Comparison of ENCODE assay signal across 1 cellular context in the genomic region with DNA sequence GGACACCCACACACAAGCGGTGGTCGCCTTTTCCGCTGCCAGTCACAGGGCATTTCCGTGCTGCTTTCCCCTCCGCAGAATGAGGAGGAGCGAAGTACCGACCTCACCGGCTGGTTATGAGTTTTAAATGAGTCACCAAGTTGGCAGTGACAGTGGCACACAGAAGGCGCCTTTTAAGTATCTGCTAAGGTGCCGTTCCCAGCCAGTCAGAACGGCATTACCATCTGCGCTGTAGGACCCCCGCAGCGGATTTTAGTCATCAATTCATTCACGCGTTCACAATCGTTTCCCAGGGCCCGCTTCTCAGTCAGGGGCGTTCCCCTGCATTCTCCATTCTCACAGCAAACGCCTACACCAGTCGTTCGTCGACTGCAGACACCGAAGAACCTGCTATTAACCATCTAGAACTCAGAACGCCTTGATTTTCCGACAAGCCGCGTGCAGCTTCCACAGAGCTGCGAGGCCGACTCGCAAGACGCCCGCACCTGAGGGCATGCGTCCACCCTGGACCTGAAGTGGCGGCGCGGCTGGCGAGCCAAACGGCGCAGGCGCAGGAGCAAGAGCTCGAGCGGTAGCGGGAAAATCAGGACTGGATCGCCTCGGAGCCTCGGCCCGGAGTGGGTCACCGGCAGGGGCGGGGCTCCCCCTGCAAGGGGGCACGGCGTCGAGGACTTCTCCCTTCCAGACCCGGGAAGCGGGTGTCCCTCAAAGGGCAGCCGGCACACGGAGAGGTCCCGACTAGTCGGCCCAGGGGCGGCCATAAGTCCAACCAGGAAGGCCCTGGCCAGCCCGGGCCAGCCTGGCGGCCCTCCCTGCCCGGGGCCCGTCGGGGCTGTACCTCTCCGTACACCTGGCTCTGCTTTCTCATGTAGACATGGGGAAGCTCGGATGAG.
TF ChIP-seq lines count a peak whose summit lies in the region.

No MANE protein-coding gene starts in this region.

TF ChIP-seq in HEK293, 187 proteins besides CTCF, POLR2A, EP300 and RAD21 (continued from another document and continues in another):
- TF ChIP-seq, protein P1, sequence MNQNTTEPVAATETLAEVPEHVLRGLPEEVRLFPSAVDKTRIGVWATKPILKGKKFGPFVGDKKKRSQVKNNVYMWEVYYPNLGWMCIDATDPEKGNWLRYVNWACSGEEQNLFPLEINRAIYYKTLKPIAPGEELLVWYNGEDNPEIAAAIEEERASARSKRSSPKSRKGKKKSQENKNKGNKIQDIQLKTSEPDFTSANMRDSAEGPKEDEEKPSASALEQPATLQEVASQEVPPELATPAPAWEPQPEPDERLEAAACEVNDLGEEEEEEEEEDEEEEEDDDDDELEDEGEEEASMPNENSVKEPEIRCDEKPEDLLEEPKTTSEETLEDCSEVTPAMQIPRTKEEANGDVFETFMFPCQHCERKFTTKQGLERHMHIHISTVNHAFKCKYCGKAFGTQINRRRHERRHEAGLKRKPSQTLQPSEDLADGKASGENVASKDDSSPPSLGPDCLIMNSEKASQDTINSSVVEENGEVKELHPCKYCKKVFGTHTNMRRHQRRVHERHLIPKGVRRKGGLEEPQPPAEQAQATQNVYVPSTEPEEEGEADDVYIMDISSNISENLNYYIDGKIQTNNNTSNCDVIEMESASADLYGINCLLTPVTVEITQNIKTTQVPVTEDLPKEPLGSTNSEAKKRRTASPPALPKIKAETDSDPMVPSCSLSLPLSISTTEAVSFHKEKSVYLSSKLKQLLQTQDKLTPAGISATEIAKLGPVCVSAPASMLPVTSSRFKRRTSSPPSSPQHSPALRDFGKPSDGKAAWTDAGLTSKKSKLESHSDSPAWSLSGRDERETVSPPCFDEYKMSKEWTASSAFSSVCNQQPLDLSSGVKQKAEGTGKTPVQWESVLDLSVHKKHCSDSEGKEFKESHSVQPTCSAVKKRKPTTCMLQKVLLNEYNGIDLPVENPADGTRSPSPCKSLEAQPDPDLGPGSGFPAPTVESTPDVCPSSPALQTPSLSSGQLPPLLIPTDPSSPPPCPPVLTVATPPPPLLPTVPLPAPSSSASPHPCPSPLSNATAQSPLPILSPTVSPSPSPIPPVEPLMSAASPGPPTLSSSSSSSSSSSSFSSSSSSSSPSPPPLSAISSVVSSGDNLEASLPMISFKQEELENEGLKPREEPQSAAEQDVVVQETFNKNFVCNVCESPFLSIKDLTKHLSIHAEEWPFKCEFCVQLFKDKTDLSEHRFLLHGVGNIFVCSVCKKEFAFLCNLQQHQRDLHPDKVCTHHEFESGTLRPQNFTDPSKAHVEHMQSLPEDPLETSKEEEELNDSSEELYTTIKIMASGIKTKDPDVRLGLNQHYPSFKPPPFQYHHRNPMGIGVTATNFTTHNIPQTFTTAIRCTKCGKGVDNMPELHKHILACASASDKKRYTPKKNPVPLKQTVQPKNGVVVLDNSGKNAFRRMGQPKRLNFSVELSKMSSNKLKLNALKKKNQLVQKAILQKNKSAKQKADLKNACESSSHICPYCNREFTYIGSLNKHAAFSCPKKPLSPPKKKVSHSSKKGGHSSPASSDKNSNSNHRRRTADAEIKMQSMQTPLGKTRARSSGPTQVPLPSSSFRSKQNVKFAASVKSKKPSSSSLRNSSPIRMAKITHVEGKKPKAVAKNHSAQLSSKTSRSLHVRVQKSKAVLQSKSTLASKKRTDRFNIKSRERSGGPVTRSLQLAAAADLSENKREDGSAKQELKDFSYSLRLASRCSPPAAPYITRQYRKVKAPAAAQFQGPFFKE (tag by site-specific recombination; IDR thresholded peaks at IDR 0.05; ENCODE audit: borderline replicate concordance) = no peak
- TF ChIP-seq, protein P2, sequence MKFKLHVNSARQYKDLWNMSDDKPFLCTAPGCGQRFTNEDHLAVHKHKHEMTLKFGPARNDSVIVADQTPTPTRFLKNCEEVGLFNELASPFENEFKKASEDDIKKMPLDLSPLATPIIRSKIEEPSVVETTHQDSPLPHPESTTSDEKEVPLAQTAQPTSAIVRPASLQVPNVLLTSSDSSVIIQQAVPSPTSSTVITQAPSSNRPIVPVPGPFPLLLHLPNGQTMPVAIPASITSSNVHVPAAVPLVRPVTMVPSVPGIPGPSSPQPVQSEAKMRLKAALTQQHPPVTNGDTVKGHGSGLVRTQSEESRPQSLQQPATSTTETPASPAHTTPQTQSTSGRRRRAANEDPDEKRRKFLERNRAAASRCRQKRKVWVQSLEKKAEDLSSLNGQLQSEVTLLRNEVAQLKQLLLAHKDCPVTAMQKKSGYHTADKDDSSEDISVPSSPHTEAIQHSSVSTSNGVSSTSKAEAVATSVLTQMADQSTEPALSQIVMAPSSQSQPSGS (tag by site-specific recombination; IDR thresholded peaks at IDR 0.05; ENCODE audit: low read depth) = no peak
- TF ChIP-seq ZNF549 (tag by site-specific recombination; IDR thresholded peaks at IDR 0.05) = no peak
- no peak for TF ChIP-seq ZNF169 (tag by site-specific recombination; IDR thresholded peaks at IDR 0.05)
- TF ChIP-seq ZNF341 (tag by site-specific recombination; IDR thresholded peaks at IDR 0.05; ENCODE audit: low read depth) = no peak
- 0 out of 2 replicates have a peak, but pooled peaks have one; percentile 24 for TF ChIP-seq ZNF629 (tag by site-specific recombination; IDR thresholded peaks at IDR 0.05)
- no peak for TF ChIP-seq ZSCAN16 (tag by site-specific recombination; IDR thresholded peaks at IDR 0.05)
- TF ChIP-seq ZNF274 (IDR thresholded peaks at IDR 0.05; ENCODE audit: low read length) = no peak
- TF ChIP-seq ZNF274 (tag by site-specific recombination; IDR thresholded peaks at IDR 0.05; ENCODE audit: borderline replicate concordance) = no peak
- no peak for TF ChIP-seq ZNF221 (tag by site-specific recombination; IDR thresholded peaks at IDR 0.05; ENCODE audit: borderline replicate concordance)
- TF ChIP-seq, protein P3, sequence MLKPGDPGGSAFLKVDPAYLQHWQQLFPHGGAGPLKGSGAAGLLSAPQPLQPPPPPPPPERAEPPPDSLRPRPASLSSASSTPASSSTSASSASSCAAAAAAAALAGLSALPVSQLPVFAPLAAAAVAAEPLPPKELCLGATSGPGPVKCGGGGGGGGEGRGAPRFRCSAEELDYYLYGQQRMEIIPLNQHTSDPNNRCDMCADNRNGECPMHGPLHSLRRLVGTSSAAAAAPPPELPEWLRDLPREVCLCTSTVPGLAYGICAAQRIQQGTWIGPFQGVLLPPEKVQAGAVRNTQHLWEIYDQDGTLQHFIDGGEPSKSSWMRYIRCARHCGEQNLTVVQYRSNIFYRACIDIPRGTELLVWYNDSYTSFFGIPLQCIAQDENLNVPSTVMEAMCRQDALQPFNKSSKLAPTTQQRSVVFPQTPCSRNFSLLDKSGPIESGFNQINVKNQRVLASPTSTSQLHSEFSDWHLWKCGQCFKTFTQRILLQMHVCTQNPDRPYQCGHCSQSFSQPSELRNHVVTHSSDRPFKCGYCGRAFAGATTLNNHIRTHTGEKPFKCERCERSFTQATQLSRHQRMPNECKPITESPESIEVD (tag by site-specific recombination; IDR thresholded peaks at IDR 0.05) = no peak
- TF ChIP-seq, protein P4, sequence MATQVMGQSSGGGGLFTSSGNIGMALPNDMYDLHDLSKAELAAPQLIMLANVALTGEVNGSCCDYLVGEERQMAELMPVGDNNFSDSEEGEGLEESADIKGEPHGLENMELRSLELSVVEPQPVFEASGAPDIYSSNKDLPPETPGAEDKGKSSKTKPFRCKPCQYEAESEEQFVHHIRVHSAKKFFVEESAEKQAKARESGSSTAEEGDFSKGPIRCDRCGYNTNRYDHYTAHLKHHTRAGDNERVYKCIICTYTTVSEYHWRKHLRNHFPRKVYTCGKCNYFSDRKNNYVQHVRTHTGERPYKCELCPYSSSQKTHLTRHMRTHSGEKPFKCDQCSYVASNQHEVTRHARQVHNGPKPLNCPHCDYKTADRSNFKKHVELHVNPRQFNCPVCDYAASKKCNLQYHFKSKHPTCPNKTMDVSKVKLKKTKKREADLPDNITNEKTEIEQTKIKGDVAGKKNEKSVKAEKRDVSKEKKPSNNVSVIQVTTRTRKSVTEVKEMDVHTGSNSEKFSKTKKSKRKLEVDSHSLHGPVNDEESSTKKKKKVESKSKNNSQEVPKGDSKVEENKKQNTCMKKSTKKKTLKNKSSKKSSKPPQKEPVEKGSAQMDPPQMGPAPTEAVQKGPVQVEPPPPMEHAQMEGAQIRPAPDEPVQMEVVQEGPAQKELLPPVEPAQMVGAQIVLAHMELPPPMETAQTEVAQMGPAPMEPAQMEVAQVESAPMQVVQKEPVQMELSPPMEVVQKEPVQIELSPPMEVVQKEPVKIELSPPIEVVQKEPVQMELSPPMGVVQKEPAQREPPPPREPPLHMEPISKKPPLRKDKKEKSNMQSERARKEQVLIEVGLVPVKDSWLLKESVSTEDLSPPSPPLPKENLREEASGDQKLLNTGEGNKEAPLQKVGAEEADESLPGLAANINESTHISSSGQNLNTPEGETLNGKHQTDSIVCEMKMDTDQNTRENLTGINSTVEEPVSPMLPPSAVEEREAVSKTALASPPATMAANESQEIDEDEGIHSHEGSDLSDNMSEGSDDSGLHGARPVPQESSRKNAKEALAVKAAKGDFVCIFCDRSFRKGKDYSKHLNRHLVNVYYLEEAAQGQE (tag by site-specific recombination; IDR thresholded peaks at IDR 0.05) = no peak
- TF ChIP-seq RBAK (tag by site-specific recombination; IDR thresholded peaks at IDR 0.05) = no peak
- TF ChIP-seq ZNF571 (tag by site-specific recombination; IDR thresholded peaks at IDR 0.05) = no peak
- no peak for TF ChIP-seq ZNF354C (tag by site-specific recombination; IDR thresholded peaks at IDR 0.05; ENCODE audit: borderline replicate concordance, low read depth)
- no peak for TF ChIP-seq ZNF473 (tag by site-specific recombination; IDR thresholded peaks at IDR 0.05)
- peak; percentile 93 for TF ChIP-seq ZNF777 (tag by site-specific recombination; IDR thresholded peaks at IDR 0.05; ENCODE audit: borderline replicate concordance)
- TF ChIP-seq, protein P5, sequence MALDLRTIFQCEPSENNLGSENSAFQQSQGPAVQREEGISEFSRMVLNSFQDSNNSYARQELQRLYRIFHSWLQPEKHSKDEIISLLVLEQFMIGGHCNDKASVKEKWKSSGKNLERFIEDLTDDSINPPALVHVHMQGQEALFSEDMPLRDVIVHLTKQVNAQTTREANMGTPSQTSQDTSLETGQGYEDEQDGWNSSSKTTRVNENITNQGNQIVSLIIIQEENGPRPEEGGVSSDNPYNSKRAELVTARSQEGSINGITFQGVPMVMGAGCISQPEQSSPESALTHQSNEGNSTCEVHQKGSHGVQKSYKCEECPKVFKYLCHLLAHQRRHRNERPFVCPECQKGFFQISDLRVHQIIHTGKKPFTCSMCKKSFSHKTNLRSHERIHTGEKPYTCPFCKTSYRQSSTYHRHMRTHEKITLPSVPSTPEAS (tag by site-specific recombination; IDR thresholded peaks at IDR 0.05) = no peak
- TF ChIP-seq ZNF624 (tag by site-specific recombination; IDR thresholded peaks at IDR 0.05) = no peak
- TF ChIP-seq, protein P6, sequence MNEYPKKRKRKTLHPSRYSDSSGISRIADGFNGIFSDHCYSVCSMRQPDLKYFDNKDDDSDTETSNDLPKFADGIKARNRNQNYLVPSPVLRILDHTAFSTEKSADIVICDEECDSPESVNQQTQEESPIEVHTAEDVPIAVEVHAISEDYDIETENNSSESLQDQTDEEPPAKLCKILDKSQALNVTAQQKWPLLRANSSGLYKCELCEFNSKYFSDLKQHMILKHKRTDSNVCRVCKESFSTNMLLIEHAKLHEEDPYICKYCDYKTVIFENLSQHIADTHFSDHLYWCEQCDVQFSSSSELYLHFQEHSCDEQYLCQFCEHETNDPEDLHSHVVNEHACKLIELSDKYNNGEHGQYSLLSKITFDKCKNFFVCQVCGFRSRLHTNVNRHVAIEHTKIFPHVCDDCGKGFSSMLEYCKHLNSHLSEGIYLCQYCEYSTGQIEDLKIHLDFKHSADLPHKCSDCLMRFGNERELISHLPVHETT (tag by site-specific recombination; IDR thresholded peaks at IDR 0.05) = no peak
- TF ChIP-seq SALL2 (tag by site-specific recombination; IDR thresholded peaks at IDR 0.05; ENCODE audit: borderline replicate concordance) = no peak
- no peak for TF ChIP-seq ZNF202 (tag by site-specific recombination; IDR thresholded peaks at IDR 0.05; ENCODE audit: borderline replicate concordance)
- peak; percentile 87 for TF ChIP-seq ZNF335 (tag by site-specific recombination; conservative IDR thresholded peaks at IDR 0.05)
- no peak for TF ChIP-seq ZNF544 (tag by site-specific recombination; IDR thresholded peaks at IDR 0.05)
- TF ChIP-seq ZBTB1 (tag by site-specific recombination; IDR thresholded peaks at IDR 0.05) = no peak
- TF ChIP-seq ZNF658 (tag by site-specific recombination; IDR thresholded peaks at IDR 0.05) = no peak
- TF ChIP-seq ZXDB (tag by site-specific recombination; IDR thresholded peaks at IDR 0.05) = peak; percentile 72
- TF ChIP-seq, protein P7, sequence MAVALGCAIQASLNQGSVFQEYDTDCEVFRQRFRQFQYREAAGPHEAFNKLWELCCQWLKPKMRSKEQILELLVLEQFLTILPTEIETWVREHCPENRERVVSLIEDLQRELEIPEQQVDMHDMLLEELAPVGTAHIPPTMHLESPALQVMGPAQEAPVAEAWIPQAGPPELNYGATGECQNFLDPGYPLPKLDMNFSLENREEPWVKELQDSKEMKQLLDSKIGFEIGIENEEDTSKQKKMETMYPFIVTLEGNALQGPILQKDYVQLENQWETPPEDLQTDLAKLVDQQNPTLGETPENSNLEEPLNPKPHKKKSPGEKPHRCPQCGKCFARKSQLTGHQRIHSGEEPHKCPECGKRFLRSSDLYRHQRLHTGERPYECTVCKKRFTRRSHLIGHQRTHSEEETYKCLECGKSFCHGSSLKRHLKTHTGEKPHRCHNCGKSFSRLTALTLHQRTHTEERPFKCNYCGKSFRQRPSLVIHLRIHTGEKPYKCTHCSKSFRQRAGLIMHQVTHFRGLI (tag by site-specific recombination; IDR thresholded peaks at IDR 0.05) = peak; percentile 74; the same call in 1 of the 2 replicates
- TF ChIP-seq ZNF555 (tag by site-specific recombination; conservative IDR thresholded peaks at IDR 0.05) = no peak
- TF ChIP-seq ZNF707 (tag by site-specific recombination; IDR thresholded peaks at IDR 0.05) = no peak
- TF ChIP-seq ZNF664 (tag by site-specific recombination; IDR thresholded peaks at IDR 0.05) = no peak
- TF ChIP-seq ZNF560 (tag by site-specific recombination; IDR thresholded peaks at IDR 0.05; ENCODE audit: borderline replicate concordance) = no peak
- no peak for TF ChIP-seq ZNF514 (tag by site-specific recombination; IDR thresholded peaks at IDR 0.05)
- TF ChIP-seq ZBTB8A (tag by site-specific recombination; IDR thresholded peaks at IDR 0.05) = peak; percentile 35; the same call in 1 of the 2 replicates
- no peak for TF ChIP-seq ZNF184 (tag by site-specific recombination; IDR thresholded peaks at IDR 0.05)
- no peak for TF ChIP-seq ZNF132 (tag by site-specific recombination; IDR thresholded peaks at IDR 0.05; ENCODE audit: borderline replicate concordance)
- no peak for TF ChIP-seq MYNN (tag by site-specific recombination; IDR thresholded peaks at IDR 0.05; ENCODE audit: borderline replicate concordance)
- TF ChIP-seq ZNF266 (tag by site-specific recombination; IDR thresholded peaks at IDR 0.05; ENCODE audit: low read depth) = no peak
- TF ChIP-seq, protein P8, sequence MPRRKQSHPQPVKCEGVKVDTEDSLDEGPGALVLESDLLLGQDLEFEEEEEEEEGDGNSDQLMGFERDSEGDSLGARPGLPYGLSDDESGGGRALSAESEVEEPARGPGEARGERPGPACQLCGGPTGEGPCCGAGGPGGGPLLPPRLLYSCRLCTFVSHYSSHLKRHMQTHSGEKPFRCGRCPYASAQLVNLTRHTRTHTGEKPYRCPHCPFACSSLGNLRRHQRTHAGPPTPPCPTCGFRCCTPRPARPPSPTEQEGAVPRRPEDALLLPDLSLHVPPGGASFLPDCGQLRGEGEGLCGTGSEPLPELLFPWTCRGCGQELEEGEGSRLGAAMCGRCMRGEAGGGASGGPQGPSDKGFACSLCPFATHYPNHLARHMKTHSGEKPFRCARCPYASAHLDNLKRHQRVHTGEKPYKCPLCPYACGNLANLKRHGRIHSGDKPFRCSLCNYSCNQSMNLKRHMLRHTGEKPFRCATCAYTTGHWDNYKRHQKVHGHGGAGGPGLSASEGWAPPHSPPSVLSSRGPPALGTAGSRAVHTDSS (tag by site-specific recombination; IDR thresholded peaks at IDR 0.05) = no peak
- TF ChIP-seq ZNF677 (tag by site-specific recombination; IDR thresholded peaks at IDR 0.05) = no peak
